21 cellular contexts compared by ENCODE assay signal in the genomic region with DNA sequence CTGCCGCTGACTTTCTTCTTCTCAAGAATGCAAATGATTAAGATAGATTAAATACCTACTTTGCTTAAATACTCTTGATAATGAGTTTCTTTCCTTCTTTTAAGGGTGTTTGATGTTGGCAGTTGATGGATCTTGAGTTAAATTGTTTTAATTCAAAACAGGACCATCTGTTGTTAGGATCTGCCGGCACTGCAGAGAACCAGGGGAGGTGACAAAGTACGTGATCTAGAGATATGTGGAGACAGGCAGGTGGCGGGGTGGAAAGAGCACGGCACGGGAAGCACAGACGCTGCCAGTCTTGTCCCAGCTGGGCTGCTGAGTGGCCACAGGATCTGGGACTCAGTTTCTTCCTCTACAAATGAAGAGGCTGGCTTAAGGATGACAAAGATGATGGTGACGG. TPM values are rescaled to one million over a fixed set of nuclear protein-coding genes. Genes with fewer than 3 reads are reported as not detected.
DNase-seq lines count a peak whose midpoint lies in the region; ATAC-seq, FAIRE-seq and TF ChIP-seq lines count a peak whose summit lies in the region.
"Had no signal": no experiment of that assay in that cellular context is flagged by ENCODE, and none has a peak within 500 bp of the region (broad histone marks: within the 10 kb centered on the region; RNA-seq: fewer than 3 reads in every experiment).

No MANE protein-coding gene starts in this region.

- H3F3A ChIP-seq in PC-9 (ENCODE audit: insufficient read depth, low read depth): peaks cover 5% of the 10 kb centered on the region

- no peak overlapping the region for H3K4me2 ChIP-seq in PC-9

- H3K4me3 Mint-ChIP-seq in HFFc6 (peak overlapping the region; percentile 82; the same call in 1 of the 2 replicates), chondrocyte (ENCODE audit: unreplicated experiment) (no peak overlapping the region)
- H3K4me3 Mint-ChIP-seq in activated naive CD8-positive, alpha-beta T cell treated with anti-CD3 and anti-CD28 coated beads for 36 hours: no peak overlapping the region
- H3K4me3 Mint-ChIP-seq: T-cell had no signal

- H2AFZ ChIP-seq in PC-9: no peak overlapping the region

- H3K4me3 ChIP-seq in PC-9 (no peak overlapping the region), small intestine (ENCODE audit: low read depth in 1 of 2, low read length in 2 of 2) (no peak overlapping the region)
- H3K4me3 ChIP-seq: right lobe of liver, tibial artery had no signal

- H3K27me3 Mint-ChIP-seq in HFFc6 (ENCODE audit: insufficient read depth): peaks cover 2% of the 10 kb centered on the region; the same call in 1 of the 2 replicates
- H3K27me3 Mint-ChIP-seq in chondrocyte (ENCODE audit: low read depth): no peaks in the 10 kb centered on the region
- no peaks in the 10 kb centered on the region for H3K27me3 Mint-ChIP-seq in activated naive CD8-positive, alpha-beta T cell treated with anti-CD3 and anti-CD28 coated beads for 36 hours
- H3K27me3 Mint-ChIP-seq: T-cell had no signal

- H3K4me1 ChIP-seq in PC-9 (replicated peaks; ENCODE audit: insufficient read depth) (peaks cover 13% of the 10 kb centered on the region), small intestine (ENCODE audit: control insufficient read depth in 2 of 2, insufficient read depth in 1 of 2, low read depth in 1 of 2, low read length in 1 of 2) (no peaks in the 10 kb centered on the region)
- H3K4me1 ChIP-seq: right lobe of liver had no signal

- H4K20me1 ChIP-seq in PC-9 (ENCODE audit: insufficient read depth): peaks cover 6% of the 10 kb centered on the region; the same call in 1 of the 2 replicates

- no peaks in the 10 kb centered on the region for H3K9me2 ChIP-seq in PC-9 (ENCODE audit: insufficient read depth)

- H3K79me2 ChIP-seq in PC-9 (ENCODE audit: low read depth): peaks cover 4% of the 10 kb centered on the region; the same call in 1 of the 2 replicates

- H3K27ac ChIP-seq in PC-9 (peak overlapping the region; percentile 74), small intestine (ENCODE audit: low read depth in 1 of 2, low read length in 1 of 2) (no peak overlapping the region)
- H3K27ac ChIP-seq: neutrophil, right lobe of liver, tibial artery had no signal

- H3K36me3 Mint-ChIP-seq in HFFc6 (ENCODE audit: low read depth): peaks cover 26% of the 10 kb centered on the region
- H3K36me3 Mint-ChIP-seq in chondrocyte (ENCODE audit: low read depth): no peaks in the 10 kb centered on the region
- H3K36me3 Mint-ChIP-seq in activated naive CD8-positive, alpha-beta T cell treated with anti-CD3 and anti-CD28 coated beads for 36 hours: peaks cover 2% of the 10 kb centered on the region

- 19 to 69% (median 50%) methylated on average over 8 of the region's 8 CpGs for WGBS in small intestine, 3 donors

- TSS peak; percentile 97 for BruUV-seq in PC-9 (replicated peaks; lab: Mats Ljungman, UMichigan)

- CTCF ChIA-PET in PC-9 (lab: Charles Lee): no interaction called here

- peak overlapping the region; percentile 96 for H3K27ac Mint-ChIP-seq in HFFc6
- H3K27ac Mint-ChIP-seq in chondrocyte (ENCODE audit: unreplicated experiment): peak overlapping the region; percentile 77
- no peak overlapping the region for H3K27ac Mint-ChIP-seq in activated naive CD8-positive, alpha-beta T cell treated with anti-CD3 and anti-CD28 coated beads for 36 hours
- H3K27ac Mint-ChIP-seq: T-cell had no signal

- H3K4me1 Mint-ChIP-seq in HFFc6 (ENCODE audit: low read depth): peaks cover 65% of the 10 kb centered on the region
- peaks cover 49% of the 10 kb centered on the region for H3K4me1 Mint-ChIP-seq in chondrocyte (ENCODE audit: low read depth)
- H3K4me1 Mint-ChIP-seq in activated naive CD8-positive, alpha-beta T cell treated with anti-CD3 and anti-CD28 coated beads for 36 hours: peaks cover 13% of the 10 kb centered on the region

- no peaks in the 10 kb centered on the region for H3K9me3 Mint-ChIP-seq in HFFc6
- H3K9me3 Mint-ChIP-seq in chondrocyte (ENCODE audit: low read depth): no peaks in the 10 kb centered on the region
- no peaks in the 10 kb centered on the region for H3K9me3 Mint-ChIP-seq in activated naive CD8-positive, alpha-beta T cell treated with anti-CD3 and anti-CD28 coated beads for 36 hours
- H3K9me3 Mint-ChIP-seq: T-cell had no signal

- H3K27me3 ChIP-seq in PC-9 (ENCODE audit: insufficient read depth, low read depth): no peaks in the 10 kb centered on the region
- no peaks in the 10 kb centered on the region for H3K27me3 ChIP-seq in small intestine (ENCODE audit: control insufficient read depth in 2 of 2, insufficient read depth in 2 of 2, low read length in 2 of 2)
- H3K27me3 ChIP-seq: neutrophil, right lobe of liver, tibial artery had no signal

- H3K36me3 ChIP-seq in PC-9 (ENCODE audit: low read depth) (no peaks in the 10 kb centered on the region), small intestine (ENCODE audit: control insufficient read depth in 2 of 2, insufficient read depth in 2 of 2, low read length in 2 of 2) (no peaks in the 10 kb centered on the region)
- H3K36me3 ChIP-seq: tibial artery had no signal

- TF ChIP-seq CTCF in HFFc6 (IDR thresholded peaks at IDR 0.05) (no peak), PC-9 (conservative IDR thresholded peaks at IDR 0.05) (no peak), chondrocyte (IDR thresholded peaks at IDR 0.05) (no peak)

- intact Hi-C loops in PC-9 (cut with micrococcal nuclease; ENCODE audit: unreplicated experiment): no loop called here

- POLR2A ChIA-PET in PC-9 (lab: Charles Lee; ENCODE audit: unreplicated experiment): no interaction called here

- no peak for FAIRE-seq in small intestine (lab: Jason Lieb, UNC)
- FAIRE-seq: G401.6 had no signal

- DNase-seq in HFFc6 (no peak), PC-9 (no peak), chondrocyte (ENCODE audit: low spot score) (no peak), small intestine (peak; percentile 52), NCI-H2227 treated with DMSO at 0.1 percent for 48 hours (lab: John Stamatoyannopoulos, UW) (no peak), NCI-H2029 (lab: John Stamatoyannopoulos, UW) (no peak)
- no peak for DNase-seq in activated naive CD8-positive, alpha-beta T cell treated with anti-CD3 and anti-CD28 coated beads for 36 hours
- DNase-seq: activated CD8-positive, alpha-beta memory T cell treated with anti-CD3 and anti-CD28 coated beads, Interleukin-2, amount 50 U/mL, for 48 hours; activated effector memory CD4-positive, alpha-beta T cell treated with anti-CD3 and anti-CD28 coated beads, Interleukin-2, amount 50 U/mL, for 16 hours; central memory CD4-positive, alpha-beta T cell; effector memory CD4-positive, alpha-beta T cell; glutamatergic neuron; left ventricle myocardium superior; NCI-H1105 treated with DMSO at 0.1 percent for 48 hours; right lobe of liver; stimulated activated naive CD8-positive, alpha-beta T cell treated with anti-CD3 and anti-CD28 coated beads, Interleukin-15, Interleukin-2, amounts not matched to agents 100 U/mL and 50 U/mL, for 24 hours; T-cell; tibial artery had no signal

- no peak for ATAC-seq in HG02870 (IDR thresholded peaks at IDR 0.05; ENCODE audit: unreplicated experiment)
- ATAC-seq: left ventricle myocardium superior; right lobe of liver; stimulated activated naive CD8-positive, alpha-beta T cell treated with anti-CD3 and anti-CD28 coated beads, Interleukin-15, Interleukin-2, amounts not matched to agents 100 U/mL and 50 U/mL, for 24 hours; T-cell had no signal

- H3K9me3 ChIP-seq in PC-9 (ENCODE audit: insufficient read depth, low read depth): no peaks in the 10 kb centered on the region
- no peaks in the 10 kb centered on the region for H3K9me3 ChIP-seq in small intestine (ENCODE audit: control insufficient read depth, low read depth)
- H3K9me3 ChIP-seq: neutrophil, right lobe of liver, tibial artery had no signal

RNA-seq across cellular contexts. Expression of a gene that starts 37.8 kb away (rescaled TPM):
- 10 to 100 TPM; 30.2 to 37.7 (median 32.7) TPM for total RNA-seq in HFFc6 (2021; fragmentation: NEBNext Ultra II Directional; extraction: Animal tissue kit (Norgen Biotek cat#: 25700))
- total RNA-seq in PC-9 (2021): 28.4 and 31.2 TPM in 2 replicates
- 24.4 to 28.2 TPM (median 26.6 TPM) in 3 replicates for total RNA-seq in chondrocyte
- polyA plus RNA-seq in small intestine: 10 to 100 TPM; 11.0 to 17.8 (median 11.1) TPM
- 10 to 100 TPM; 31.3 to 32.9 TPM for total RNA-seq in activated naive CD8-positive, alpha-beta T cell treated with anti-CD3 and anti-CD28 coated beads for 36 hours
